Comparison of ENCODE assay signal across 1 cellular context in the genomic region with DNA sequence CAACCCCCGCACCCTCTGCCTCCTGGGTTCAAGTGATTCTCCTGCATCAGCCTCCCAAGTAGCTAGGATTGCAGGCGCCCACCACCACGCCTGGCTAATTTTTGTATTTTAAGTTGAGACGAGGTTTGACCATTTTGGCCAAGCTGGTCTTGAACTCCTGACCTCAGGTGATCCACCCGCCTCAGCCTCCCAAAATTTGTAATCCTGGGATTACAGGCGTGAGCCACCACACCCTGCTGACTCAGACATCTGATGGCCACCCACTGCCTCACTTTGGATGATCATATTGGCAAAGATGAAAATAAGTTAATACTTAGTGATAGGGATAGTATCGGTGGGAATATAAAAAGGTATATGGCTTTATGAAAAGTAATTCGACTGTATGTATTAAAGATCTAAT.
TF ChIP-seq lines count a peak whose summit lies in the region.

No MANE protein-coding gene starts in this region.

TF ChIP-seq in HCT116, 20 proteins besides CTCF, POLR2A, EP300 and RAD21:
- TF ChIP-seq, protein P1, sequence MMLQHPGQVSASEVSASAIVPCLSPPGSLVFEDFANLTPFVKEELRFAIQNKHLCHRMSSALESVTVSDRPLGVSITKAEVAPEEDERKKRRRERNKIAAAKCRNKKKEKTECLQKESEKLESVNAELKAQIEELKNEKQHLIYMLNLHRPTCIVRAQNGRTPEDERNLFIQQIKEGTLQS (IDR thresholded peaks at IDR 0.05), result no peak
- TF ChIP-seq, protein P2, sequence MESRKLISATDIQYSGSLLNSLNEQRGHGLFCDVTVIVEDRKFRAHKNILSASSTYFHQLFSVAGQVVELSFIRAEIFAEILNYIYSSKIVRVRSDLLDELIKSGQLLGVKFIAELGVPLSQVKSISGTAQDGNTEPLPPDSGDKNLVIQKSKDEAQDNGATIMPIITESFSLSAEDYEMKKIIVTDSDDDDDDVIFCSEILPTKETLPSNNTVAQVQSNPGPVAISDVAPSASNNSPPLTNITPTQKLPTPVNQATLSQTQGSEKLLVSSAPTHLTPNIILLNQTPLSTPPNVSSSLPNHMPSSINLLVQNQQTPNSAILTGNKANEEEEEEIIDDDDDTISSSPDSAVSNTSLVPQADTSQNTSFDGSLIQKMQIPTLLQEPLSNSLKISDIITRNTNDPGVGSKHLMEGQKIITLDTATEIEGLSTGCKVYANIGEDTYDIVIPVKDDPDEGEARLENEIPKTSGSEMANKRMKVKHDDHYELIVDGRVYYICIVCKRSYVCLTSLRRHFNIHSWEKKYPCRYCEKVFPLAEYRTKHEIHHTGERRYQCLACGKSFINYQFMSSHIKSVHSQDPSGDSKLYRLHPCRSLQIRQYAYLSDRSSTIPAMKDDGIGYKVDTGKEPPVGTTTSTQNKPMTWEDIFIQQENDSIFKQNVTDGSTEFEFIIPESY (IDR thresholded peaks at IDR 0.05; ENCODE audit: extremely low read depth, insufficient replicate concordance, low read length), result no peak
- TF ChIP-seq YY1 (IDR thresholded peaks at IDR 0.05; ENCODE audit: extremely low read depth, insufficient replicate concordance, low read depth, low read length) (no peak), TCF7L2 (IDR thresholded peaks at IDR 0.05; ENCODE audit: borderline replicate concordance, extremely low read depth, insufficient read depth, insufficient read length) (no peak), ZNF274 (IDR thresholded peaks at IDR 0.05; ENCODE audit: low read depth, low read length) (no peak), JUND (IDR thresholded peaks at IDR 0.05) (no peak)
